ENCODE assay signal across 14 cellular contexts in genomic region chr4:139314047-139314800, GRCh38. TPM values are rescaled to one million over a fixed set of nuclear protein-coding genes. Genes with fewer than 3 reads are reported as not detected.
DNase-seq lines count a peak whose midpoint lies in the region; ATAC-seq, FAIRE-seq and TF ChIP-seq lines count a peak whose summit lies in the region.
"Had no signal": no experiment of that assay in that cellular context is flagged by ENCODE, and none has a peak within 500 bp of the region (broad histone marks: within the 10 kb centered on the region; RNA-seq: fewer than 3 reads in every experiment).

No MANE protein-coding gene starts in this region.

- peaks cover 26 to 68% (median 35%) of the 10 kb centered on the region in 10 experiments for H3K4me1 ChIP-seq in BLaER1 treated with 17β-estradiol and CSF1 and Interleukin-3, amounts not matched to agents 10 nM and 100 nM
- peaks cover 15% of the 10 kb centered on the region for H3K4me1 ChIP-seq in A673 (ENCODE audit: insufficient read depth, low read length, poor library complexity, severe bottlenecking)

- H3K9me3 Mint-ChIP-seq in activated CD8-positive, alpha-beta T cell treated with anti-CD3 and anti-CD28 coated beads for 36 hours, result no peaks in the 10 kb centered on the region

- DNase-seq in GM12891 (ENCODE audit: insufficient read length, low spot score) (no peak), left colon (no peak), DMS 273 treated with DMSO at 0.1 percent for 48 hours (lab: John Stamatoyannopoulos, UW) (no peak), cerebellar nuclear complex (lab: John Stamatoyannopoulos, UW) (no peak), A673 (ENCODE audit: low spot score) (no peak)
- no peak for DNase-seq in activated CD8-positive, alpha-beta T cell treated with anti-CD3 and anti-CD28 coated beads for 36 hours
- DNase-seq: C1 segment of cervical spinal cord; stimulated activated CD4-positive, alpha-beta T cell treated with anti-CD3 and anti-CD28 coated beads, Interleukin-12 subunit alpha, Interleukin-12 subunit beta, amount 100 ng/mL, for 4 hours had no signal

- peaks cover 72% of the 10 kb centered on the region for H3K4me1 Mint-ChIP-seq in activated CD8-positive, alpha-beta T cell treated with anti-CD3 and anti-CD28 coated beads for 36 hours (ENCODE audit: low read depth)

- CTCF ChIA-PET in activated CD8-positive, alpha-beta T cell treated with anti-CD3 and anti-CD28 coated beads for 36 hours (lab: Charles Lee), result interaction anchor here (0.8 kb wide), 1 partner anchor 9 kb away, joined by 3 read pairs; no protein-coding TSS in a partner anchor
- CTCF ChIA-PET in A673 (lab: Charles Lee), result no interaction called here

- ATAC-seq in activated CD8-positive, alpha-beta T cell treated with anti-CD3 and anti-CD28 coated beads for 36 hours, result no peak
- peak; percentile 37 for ATAC-seq in left colon
- no peak for ATAC-seq in GM21619 (IDR thresholded peaks at IDR 0.05; ENCODE audit: unreplicated experiment)

- BruUV-seq in A673 (replicated peaks; lab: Mats Ljungman, UMichigan), result no TSS peak

- H3K9ac ChIP-seq in BLaER1 treated with 17β-estradiol and CSF1 and Interleukin-3, amounts not matched to agents 10 nM and 100 nM, result no peak overlapping the region

- no peak for TF ChIP-seq CTCF in activated CD8-positive, alpha-beta T cell treated with anti-CD3 and anti-CD28 coated beads for 36 hours (IDR thresholded peaks at IDR 0.05)
- TF ChIP-seq CTCF in A673 (conservative IDR thresholded peaks at IDR 0.05; ENCODE audit: low read depth, low read length), result no peak

- POLR2A ChIA-PET in activated CD8-positive, alpha-beta T cell treated with anti-CD3 and anti-CD28 coated beads for 36 hours (lab: Charles Lee), result interaction anchor here (1.7 kb wide), 1 partner anchor 13 kb away, joined by 6 read pairs; the partner anchor contains the start of gene NAA15
- POLR2A ChIA-PET in A673 (lab: Charles Lee; ENCODE audit: low non-redundant PET), result no interaction called here

- no peak for TF ChIP-seq POLR2A in GM12891 (IDR thresholded peaks at IDR 0.05; ENCODE audit: low read depth, low read length)

- peaks cover 51 to 100% (median 93%) of the 10 kb centered on the region in 11 experiments; a peak in 21 of 22 replicates for H4K20me1 ChIP-seq in BLaER1 treated with 17β-estradiol and CSF1 and Interleukin-3, amounts not matched to agents 10 nM and 100 nM

- no peaks in the 10 kb centered on the region for H3K27me3 Mint-ChIP-seq in activated CD8-positive, alpha-beta T cell treated with anti-CD3 and anti-CD28 coated beads for 36 hours

- peak overlapping the region in 1 of 11 experiments; percentile 48; a peak in 2 of 22 replicates for H3K27ac ChIP-seq in BLaER1 treated with 17β-estradiol and CSF1 and Interleukin-3, amounts not matched to agents 10 nM and 100 nM
- H3K27ac ChIP-seq in A673 (ENCODE audit: low read depth, low read length, poor library complexity, severe bottlenecking), result no peak overlapping the region
- H3K27ac ChIP-seq: epithelial cell of prostate had no signal

- peaks cover 0 to 72% (median 57%) of the 10 kb centered on the region in 11 experiments; a peak in 19 of 22 replicates for H3K36me3 ChIP-seq in BLaER1 treated with 17β-estradiol and CSF1 and Interleukin-3, amounts not matched to agents 10 nM and 100 nM
- peaks cover 6% of the 10 kb centered on the region for H3K36me3 ChIP-seq in A673 (ENCODE audit: insufficient read depth, low read length, poor library complexity, severe bottlenecking)

- H3K4me3 Mint-ChIP-seq in activated CD8-positive, alpha-beta T cell treated with anti-CD3 and anti-CD28 coated beads for 36 hours, result no peak overlapping the region

- intact Hi-C loops in activated CD8-positive, alpha-beta T cell treated with anti-CD3 and anti-CD28 coated beads for 36 hours (cut with micrococcal nuclease), result no loop called here
- intact Hi-C loops in left colon (cut with DNase I, micrococcal nuclease) (no loop called here), A673 (cut with micrococcal nuclease; ENCODE audit: unreplicated experiment) (no loop called here)

- peak overlapping the region; percentile 46 for H3K27ac Mint-ChIP-seq in activated CD8-positive, alpha-beta T cell treated with anti-CD3 and anti-CD28 coated beads for 36 hours

- H3K9me3 ChIP-seq in BLaER1 treated with 17β-estradiol and CSF1 and Interleukin-3, amounts not matched to agents 10 nM and 100 nM (replicated peaks in 1 of 11), result peaks cover 0 to 50% (median 41%) of the 10 kb centered on the region in 11 experiments; a peak in 18 of 22 replicates
- H3K9me3 ChIP-seq in A673 (ENCODE audit: low read depth, low read length, poor library complexity, severe bottlenecking), result peaks cover 7% of the 10 kb centered on the region

- no peaks in the 10 kb centered on the region for H3K27me3 ChIP-seq in BLaER1 treated with 17β-estradiol and CSF1 and Interleukin-3, amounts not matched to agents 10 nM and 100 nM
- H3K27me3 ChIP-seq in A673 (replicated peaks; ENCODE audit: insufficient read depth, low read depth, low read length, poor library complexity), result no peaks in the 10 kb centered on the region

- no peak overlapping the region for H3K4me3 ChIP-seq in BLaER1 treated with 17β-estradiol and CSF1 and Interleukin-3, amounts not matched to agents 10 nM and 100 nM
- no peak overlapping the region for H3K4me3 ChIP-seq in A673 (ENCODE audit: low read depth, low read length, poor library complexity, severe bottlenecking)

- H3K36me3 Mint-ChIP-seq in activated CD8-positive, alpha-beta T cell treated with anti-CD3 and anti-CD28 coated beads for 36 hours (ENCODE audit: low read depth), result peaks cover 43% of the 10 kb centered on the region

- peak overlapping the region in 6 of 11 experiments; percentile 58 to 78 (median 69); a peak in 12 of 22 replicates for H3K4me2 ChIP-seq in BLaER1 treated with 17β-estradiol and CSF1 and Interleukin-3, amounts not matched to agents 10 nM and 100 nM

- peak; percentile 85 for FAIRE-seq in GM12891 (lab: Jason Lieb, UNC)
- FAIRE-seq: keratinocyte had no signal

TF ChIP-seq in GM12891, 5 proteins besides CTCF, POLR2A, EP300 and RAD21:
- TF ChIP-seq TAF1 (IDR thresholded peaks at IDR 0.05; ENCODE audit: low read depth, low read length) (no peak), POLR2AphosphoS5 (IDR thresholded peaks at IDR 0.05; ENCODE audit: low read depth, low read length) (no peak), SPI1 (IDR thresholded peaks at IDR 0.05; ENCODE audit: low read depth, low read length) (no peak), PAX5 (IDR thresholded peaks at IDR 0.05; ENCODE audit: insufficient read depth, low read length, severe bottlenecking) (no peak), POU2F2 (IDR thresholded peaks at IDR 0.05; ENCODE audit: low read depth, low read length) (no peak)
TF ChIP-seq in GM12891: peak in this region for 0.

RNA-seq across cellular contexts. Expression of gene NDUFC1, which starts 11.9 kb away (rescaled TPM):
- 75.5 TPM for polyA plus RNA-seq in GM12891 (2012; ENCODE audit: low read depth, missing spikeins)
- total RNA-seq in activated CD8-positive, alpha-beta T cell treated with anti-CD3 and anti-CD28 coated beads for 36 hours, result 10 to 100 TPM; 56.2 to 60.6 TPM
- total RNA-seq in left colon (10 to 100 TPM; 82.1 to 89.9 TPM), A673 (2021) (116 and 117 TPM in 2 replicates)

RNA-seq across cellular contexts. Expression of gene NAA15, which starts 12.9 kb away (rescaled TPM):
- polyA plus RNA-seq in GM12891 (2012; ENCODE audit: low read depth, missing spikeins), result 20.0 TPM
- total RNA-seq in activated CD8-positive, alpha-beta T cell treated with anti-CD3 and anti-CD28 coated beads for 36 hours, result 100 to 1,000 TPM; 113 to 114 TPM
- total RNA-seq in left colon, result 10 to 100 TPM; 25.3 to 37.5 TPM
- total RNA-seq in A673 (2021), result 105 and 123 TPM in 2 replicates

RNA-seq across cellular contexts. Expression of gene MGARP, which starts 34.2 kb away (rescaled TPM):
- polyA plus RNA-seq in GM12891 (2012; ENCODE audit: low read depth, missing spikeins), result 0.06 TPM
- under 1 TPM; 0.22 to 0.32 TPM for total RNA-seq in activated CD8-positive, alpha-beta T cell treated with anti-CD3 and anti-CD28 coated beads for 36 hours
- under 1 TPM in 1 of 2 donors, not detected in 1; 0.22 TPM for total RNA-seq in left colon
- 6.0 and 6.9 TPM in 2 replicates for total RNA-seq in A673 (2021)
- total RNA-seq: Daoy, mononuclear cell had no signal
